ENCODE assay signal across 9 cellular contexts in the genomic region with DNA sequence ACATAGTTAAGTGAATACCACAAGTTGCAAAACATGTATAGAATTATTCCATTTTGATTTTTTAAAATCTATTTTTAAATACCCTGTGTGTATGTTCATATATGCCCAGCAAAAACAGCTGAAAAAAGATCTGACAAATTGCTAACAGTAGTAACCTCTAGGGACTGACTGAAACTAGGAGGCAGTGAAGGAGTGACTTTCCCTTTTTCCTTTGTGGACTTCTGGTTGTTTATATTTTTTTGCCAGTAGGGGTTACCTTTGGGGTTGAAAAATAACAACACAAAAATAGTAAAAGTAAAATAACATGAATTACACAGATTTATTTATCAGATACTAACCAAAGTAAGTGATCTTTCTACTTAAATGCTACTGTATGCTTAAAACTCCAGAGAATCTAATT. TPM values are rescaled to one million over a fixed set of nuclear protein-coding genes. Genes with fewer than 3 reads are reported as not detected.
DNase-seq lines count a peak whose midpoint lies in the region; ATAC-seq and TF ChIP-seq lines count a peak whose summit lies in the region.
"Had no signal": no experiment of that assay in that cellular context is flagged by ENCODE, and none has a peak within 500 bp of the region (broad histone marks: within the 10 kb centered on the region; RNA-seq: fewer than 3 reads in every experiment).

No MANE protein-coding gene starts in this region.

- peaks cover 3% of the 10 kb centered on the region; the same call in 1 of the 2 replicates for H4K20me1 ChIP-seq in PC-9 (ENCODE audit: insufficient read depth)

- peak overlapping the region; percentile 91 for H3K4me2 ChIP-seq in PC-9

- ATAC-seq in gastrocnemius medialis (no peak), HG03571 (IDR thresholded peaks at IDR 0.05; ENCODE audit: unreplicated experiment) (no peak), HG03039 (IDR thresholded peaks at IDR 0.05; ENCODE audit: unreplicated experiment) (no peak)
- ATAC-seq: activated T-cell treated with anti-CD3 and anti-CD28 coated beads, Interleukin-2, amount 50 U/mL, for 4 hours had no signal

- in situ Hi-C loops in gastrocnemius medialis (cut with MboI; ENCODE audit: low sequenced_read_pairs in 4 of 4): no loop called here

- TF ChIP-seq POLR2A in esophagus muscularis mucosa (IDR thresholded peaks at IDR 0.05; ENCODE audit: low read depth): no peak
- TF ChIP-seq POLR2A in gastrocnemius medialis (IDR thresholded peaks at IDR 0.05): no peak

- TF ChIP-seq CTCF in PC-9 (conservative IDR thresholded peaks at IDR 0.05) (peak; percentile 18; the same call in 1 of the 2 replicates), esophagus muscularis mucosa (IDR thresholded peaks at IDR 0.05) (no peak), gastrocnemius medialis (IDR thresholded peaks at IDR 0.05 in 4 of 5, conservative IDR thresholded peaks at IDR 0.05 in 1 of 5) (no peak)

- H3K9me3 ChIP-seq in PC-9 (ENCODE audit: insufficient read depth, low read depth): no peaks in the 10 kb centered on the region
- no peaks in the 10 kb centered on the region for H3K9me3 ChIP-seq in esophagus muscularis mucosa
- H3K9me3 ChIP-seq in gastrocnemius medialis: no peaks in the 10 kb centered on the region

- no peaks in the 10 kb centered on the region for H3K27me3 ChIP-seq in PC-9 (ENCODE audit: insufficient read depth, low read depth)
- H3K27me3 ChIP-seq in esophagus muscularis mucosa: no peaks in the 10 kb centered on the region
- H3K27me3 ChIP-seq in gastrocnemius medialis: no peaks in the 10 kb centered on the region

- intact Hi-C loops in PC-9 (cut with micrococcal nuclease; ENCODE audit: unreplicated experiment): no loop called here
- intact Hi-C loops in esophagus muscularis mucosa (cut with DNase I): loop anchor here (5.0 kb wide), 1 partner anchor 89 kb away; no protein-coding TSS in a partner anchor
- intact Hi-C loops in gastrocnemius medialis (cut with DNase I; ENCODE audit: low total_unique reads): loop anchor here (5.0 kb wide), 1 partner anchor 94 kb away; no protein-coding TSS in a partner anchor

- peak overlapping the region; percentile 75 for H3K4me3 ChIP-seq in PC-9
- H3K4me3 ChIP-seq in esophagus muscularis mucosa: peak overlapping the region in 3 of 4 donors; percentile 30 to 90 (median 67)
- peak overlapping the region in 1 of 4 donors; percentile 55 for H3K4me3 ChIP-seq in gastrocnemius medialis

- peaks cover 76% of the 10 kb centered on the region for H3K79me2 ChIP-seq in PC-9 (ENCODE audit: low read depth)

- no peak overlapping the region for H2AFZ ChIP-seq in PC-9

- no peaks in the 10 kb centered on the region for H3K9me2 ChIP-seq in PC-9 (ENCODE audit: insufficient read depth)

- CTCF ChIA-PET in PC-9 (lab: Charles Lee): no interaction called here

- POLR2A ChIA-PET in PC-9 (lab: Charles Lee; ENCODE audit: unreplicated experiment): no interaction called here

- H3K4me1 ChIP-seq in PC-9 (replicated peaks; ENCODE audit: insufficient read depth): peaks cover 69% of the 10 kb centered on the region
- H3K4me1 ChIP-seq in esophagus muscularis mucosa: peaks cover 12 to 58% (median 51%) of the 10 kb centered on the region in 4 donors
- peaks cover 36 to 45% of the 10 kb centered on the region in 2 donors for H3K4me1 ChIP-seq in gastrocnemius medialis

- DNase-seq in DMS53 (lab: John Stamatoyannopoulos, UW) (peak; percentile 36), DMS53 treated with DMSO at 0.1 percent for 48 hours (lab: John Stamatoyannopoulos, UW; ENCODE audit: unreplicated experiment) (no peak), PC-9 (no peak), esophagus muscularis mucosa (ENCODE audit: extremely low spot score) (no peak), gastrocnemius medialis (no peak), NCI-H524 (lab: John Stamatoyannopoulos, UW) (no peak)
- DNase-seq: activated T-cell treated with anti-CD3 and anti-CD28 coated beads, Interleukin-2, amount 50 U/mL, for 4 hours had no signal

- H3F3A ChIP-seq in PC-9 (ENCODE audit: insufficient read depth, low read depth): peaks cover 26% of the 10 kb centered on the region

- H3K27ac ChIP-seq in PC-9 (peak overlapping the region; percentile 63), esophagus muscularis mucosa (replicated peaks in 1 of 4) (peak overlapping the region in 2 of 4 donors; percentile 22 to 83), gastrocnemius medialis (peak overlapping the region; percentile 72 to 76 (median 74))

- no TSS peak for BruUV-seq in PC-9 (replicated peaks; lab: Mats Ljungman, UMichigan)

- H3K36me3 ChIP-seq in PC-9 (ENCODE audit: low read depth) (peaks cover 6% of the 10 kb centered on the region; the same call in 1 of the 2 replicates), esophagus muscularis mucosa (no peaks in the 10 kb centered on the region), gastrocnemius medialis (no peaks in the 10 kb centered on the region)

- no peak for TF ChIP-seq EP300 in esophagus muscularis mucosa (IDR thresholded peaks at IDR 0.05)

RNA-seq across cellular contexts. Expression of a gene that starts 2.9 kb away (rescaled TPM):
- total RNA-seq in PC-9 (2021) (30.3 and 35.7 TPM in 2 replicates), esophagus muscularis mucosa (10 to 100 TPM; 17.1 to 23.1 (median 18.9) TPM), gastrocnemius medialis (10 to 100 TPM in 3 of 4 donors, 1 to 10 TPM in 1; 6.3 to 15.3 (median 13.5) TPM)
